Comparison of ENCODE assay signal across 1 cellular context in genomic region chr12:14257734-14258467, GRCh38.
TF ChIP-seq lines count a peak whose summit lies in the region.

No MANE protein-coding gene starts in this region.

TF ChIP-seq in HepG2, 621 proteins besides CTCF, POLR2A, EP300 and RAD21 (continued from another document):
- TF ChIP-seq DDIT3 (CRISPR knock-in tag; IDR thresholded peaks at IDR 0.05), result no peak
- TF ChIP-seq ZSCAN5A (CRISPR knock-in tag; IDR thresholded peaks at IDR 0.05; ENCODE audit: borderline replicate concordance), result peak; percentile 50; the same call in 1 of the 2 replicates
- TF ChIP-seq ZNF232 (CRISPR knock-in tag; IDR thresholded peaks at IDR 0.05; ENCODE audit: borderline replicate concordance), result 0 out of 2 replicates have a peak, but pooled peaks have one; percentile 45
- TF ChIP-seq ZNF513 (CRISPR knock-in tag; conservative IDR thresholded peaks at IDR 0.05), result no peak
- TF ChIP-seq MLX (CRISPR knock-in tag; IDR thresholded peaks at IDR 0.05), result no peak
- TF ChIP-seq ZNF235 (CRISPR knock-in tag; IDR thresholded peaks at IDR 0.05; ENCODE audit: borderline replicate concordance), result no peak
- TF ChIP-seq TBL1XR1 (IDR thresholded peaks at IDR 0.05; ENCODE audit: borderline replicate concordance, low read length, partially characterized antibody), result peak; percentile 11
- no peak for TF ChIP-seq ZNF749 (CRISPR knock-in tag; IDR thresholded peaks at IDR 0.05; ENCODE audit: borderline replicate concordance)
- TF ChIP-seq CHD2 (IDR thresholded peaks at IDR 0.05; ENCODE audit: low read depth, low read length), result no peak
- TF ChIP-seq AGO1 (IDR thresholded peaks at IDR 0.05; ENCODE audit: low read depth, low read length, poor library complexity, severe bottlenecking), result no peak
- TF ChIP-seq GPBP1L1 (CRISPR knock-in tag; IDR thresholded peaks at IDR 0.05), result no peak
- no peak; the same call in 1 of the 2 replicates for TF ChIP-seq SOX13 (IDR thresholded peaks at IDR 0.05)
- TF ChIP-seq SOX13 (CRISPR knock-in tag; conservative IDR thresholded peaks at IDR 0.05 in 1 of 2, IDR thresholded peaks at IDR 0.05 in 1 of 2), result peak in 1 of 2 experiments; percentile 72; a peak in 1 of 4 replicates
- no peak for TF ChIP-seq RBM22 (optimal IDR thresholded peaks at IDR 0.05; ENCODE audit: low read length)
- TF ChIP-seq PBX2 (CRISPR knock-in tag; IDR thresholded peaks at IDR 0.05), result no peak
- peak; percentile 71 for TF ChIP-seq ASH2L (IDR thresholded peaks at IDR 0.05; ENCODE audit: insufficient read length, low read depth, low read length)
- TF ChIP-seq ZNF746 (CRISPR knock-in tag; IDR thresholded peaks at IDR 0.05), result 0 out of 2 replicates have a peak, but pooled peaks have one; percentile 32
- no peak for TF ChIP-seq ZNF10 (CRISPR knock-in tag; IDR thresholded peaks at IDR 0.05; ENCODE audit: borderline replicate concordance, low read depth)
- TF ChIP-seq KAT7 (CRISPR knock-in tag; IDR thresholded peaks at IDR 0.05; ENCODE audit: borderline replicate concordance), result peak; percentile 38; the same call in 1 of the 2 replicates
- TF ChIP-seq AHR (CRISPR knock-in tag; IDR thresholded peaks at IDR 0.05), result no peak
- no peak for TF ChIP-seq ZNF451 (CRISPR knock-in tag; IDR thresholded peaks at IDR 0.05)
